Comparison of ENCODE assay signal across 31 cellular contexts in genomic region chr9:110728058-110728457, GRCh38. TPM values are rescaled to one million over a fixed set of nuclear protein-coding genes. Genes with fewer than 3 reads are reported as not detected.
DNase-seq lines count a peak whose midpoint lies in the region; ATAC-seq, FAIRE-seq and TF ChIP-seq lines count a peak whose summit lies in the region.
"Had no signal": no experiment of that assay in that cellular context is flagged by ENCODE, and none has a peak within 500 bp of the region (broad histone marks: within the 10 kb centered on the region; RNA-seq: fewer than 3 reads in every experiment).

No MANE protein-coding gene starts in this region.

- H3K18ac ChIP-seq in mesendoderm (ENCODE audit: low read length) = no peak overlapping the region

- no peak overlapping the region for H3K23ac ChIP-seq in mesendoderm (ENCODE audit: low read length)

- ATAC-seq in GM21717 (IDR thresholded peaks at IDR 0.05; ENCODE audit: unreplicated experiment) (no peak), pancreas (no peak)
- ATAC-seq: activated CD8-positive, alpha-beta T cell treated with anti-CD3 and anti-CD28 coated beads for 36 hours; gastroesophageal sphincter; HCT116; PC-3; SK-N-SH treated with all-trans-retinoic acid at 6 μM for 48 hours; T-helper 17 cell had no signal

- no peak overlapping the region for H3K27ac Mint-ChIP-seq in Caco-2 (ENCODE audit: unreplicated experiment)
- H3K27ac Mint-ChIP-seq: activated CD8-positive, alpha-beta T cell treated with anti-CD3 and anti-CD28 coated beads for 36 hours; activated naive CD8-positive, alpha-beta T cell treated with anti-CD3 and anti-CD28 coated beads for 36 hours; T-helper 17 cell had no signal

- no peak overlapping the region for H3K4ac ChIP-seq in mesendoderm (ENCODE audit: low read depth, low read length)

- H3K4me1 Mint-ChIP-seq in Caco-2 (ENCODE audit: low read depth, unreplicated experiment) = no peaks in the 10 kb centered on the region
- H3K4me1 Mint-ChIP-seq: activated naive CD8-positive, alpha-beta T cell treated with anti-CD3 and anti-CD28 coated beads for 36 hours; central memory CD8-positive, alpha-beta T cell; T-helper 17 cell had no signal

- intact Hi-C loops in dorsolateral prefrontal cortex (cut with DNase I) (no loop called here), Caco-2 (cut with micrococcal nuclease; ENCODE audit: unreplicated experiment) (no loop called here), pancreas (cut with DNase I) (no loop called here)

- no peak overlapping the region for H4K8ac ChIP-seq in mesendoderm (ENCODE audit: low read depth, low read length)

- no peak overlapping the region for H2BK15ac ChIP-seq in mesendoderm (replicated peaks; ENCODE audit: low read depth)

- H3K4me2 ChIP-seq in mesendoderm (ENCODE audit: low read length) = no peak overlapping the region

- no peaks in the 10 kb centered on the region for H3K36me3 Mint-ChIP-seq in Caco-2 (ENCODE audit: insufficient read depth, unreplicated experiment)
- H3K36me3 Mint-ChIP-seq: activated naive CD8-positive, alpha-beta T cell treated with anti-CD3 and anti-CD28 coated beads for 36 hours had no signal

- TF ChIP-seq CTCF in dorsolateral prefrontal cortex (IDR thresholded peaks at IDR 0.05 in 54 of 56, conservative IDR thresholded peaks at IDR 0.05 in 2 of 56; ENCODE audit: low read depth in 1 of 56, partially characterized antibody in 56 of 56) (no peak), Caco-2 (IDR thresholded peaks at IDR 0.05; ENCODE audit: insufficient read depth in 1 of 2, low read depth in 1 of 2, low read length in 1 of 2, severe bottlenecking in 1 of 2, unreplicated experiment in 1 of 2) (no peak), pancreas (IDR thresholded peaks at IDR 0.05) (no peak)

- H2AK5ac ChIP-seq in mesendoderm (ENCODE audit: low read length) = no peak overlapping the region

- no CpG with 5 or more reads among the region's 1 CpG for WGBS in mesendoderm (ENCODE audit: extremely low coverage, insufficient coverage, low lambda C conversion rate)
- 82 to 84% methylated on average over 1 of the region's 1 CpG for WGBS in pancreas, 2 donors

- DNase-seq in NCI-H748 (lab: John Stamatoyannopoulos, UW; ENCODE audit: unreplicated experiment) = peak; percentile 10
- DNase-seq in NCI-H748 treated with DMSO at 0.1 percent for 48 hours (lab: John Stamatoyannopoulos, UW) = no peak
- no peak for DNase-seq in dorsolateral prefrontal cortex
- peak; percentile 63 for DNase-seq in mesendoderm
- no peak for DNase-seq in GM19238 (ENCODE audit: insufficient read length, low spot score)
- no peak for DNase-seq in Caco-2
- no peak for DNase-seq in pancreas
- DNase-seq: 8988T; activated CD4-positive, alpha-beta T cell treated with anti-CD3 and anti-CD28 coated beads for 1 hour; activated CD8-positive, alpha-beta T cell treated with anti-CD3 and anti-CD28 coated beads for 36 hours; activated effector memory CD4-positive, alpha-beta T cell treated with Interleukin-2 at 50 U/mL for 16 hours; activated naive CD8-positive, alpha-beta T cell treated with anti-CD3 and anti-CD28 coated beads for 36 hours; dermis blood vessel endothelial cell; NCI-H1417; NCI-H2081; NCI-H446 treated with DMSO at 0.1 percent for 48 hours; PC-3; stimulated activated naive CD4-positive, alpha-beta T cell; T-helper 17 cell; testis; uterus had no signal

- H3K4me3 Mint-ChIP-seq in Caco-2 (ENCODE audit: unreplicated experiment) = no peak overlapping the region
- H3K4me3 Mint-ChIP-seq: activated CD8-positive, alpha-beta T cell treated with anti-CD3 and anti-CD28 coated beads for 36 hours; activated naive CD8-positive, alpha-beta T cell treated with anti-CD3 and anti-CD28 coated beads for 36 hours; central memory CD8-positive, alpha-beta T cell; T-helper 17 cell had no signal

- H3K27me3 Mint-ChIP-seq in Caco-2 (ENCODE audit: insufficient read depth, unreplicated experiment) = no peaks in the 10 kb centered on the region
- H3K27me3 Mint-ChIP-seq: activated CD8-positive, alpha-beta T cell treated with anti-CD3 and anti-CD28 coated beads for 36 hours; activated naive CD8-positive, alpha-beta T cell treated with anti-CD3 and anti-CD28 coated beads for 36 hours; central memory CD8-positive, alpha-beta T cell; T-helper 17 cell had no signal

- H3K79me1 ChIP-seq in mesendoderm (ENCODE audit: low read length) = no peaks in the 10 kb centered on the region

- H3K27me3 ChIP-seq in dorsolateral prefrontal cortex (no peaks in the 10 kb centered on the region), mesendoderm (ENCODE audit: insufficient read depth, low read length, poor library complexity) (no peaks in the 10 kb centered on the region), Caco-2 (replicated peaks; ENCODE audit: control insufficient read depth, insufficient read depth, low read length) (no peaks in the 10 kb centered on the region), pancreas (no peaks in the 10 kb centered on the region)
- H3K27me3 ChIP-seq: ascending aorta, gastroesophageal sphincter, testis, uterus had no signal

- no peak overlapping the region for H2BK120ac ChIP-seq in mesendoderm (ENCODE audit: low read depth, low read length)

- H3K9me3 Mint-ChIP-seq in Caco-2 (ENCODE audit: unreplicated experiment) = no peaks in the 10 kb centered on the region
- H3K9me3 Mint-ChIP-seq: activated CD8-positive, alpha-beta T cell treated with anti-CD3 and anti-CD28 coated beads for 36 hours; central memory CD8-positive, alpha-beta T cell had no signal

- H3K4me3 ChIP-seq in dorsolateral prefrontal cortex (peak overlapping the region in 2 of 59 donors; percentile 5 to 8), mesendoderm (ENCODE audit: low read length) (no peak overlapping the region), Caco-2 (ENCODE audit: low read depth, low read length) (no peak overlapping the region), pancreas (no peak overlapping the region)
- H3K4me3 ChIP-seq: ascending aorta, gastroesophageal sphincter, lung, prostate gland, testis, uterus had no signal

- H3K4me1 ChIP-seq in mesendoderm (ENCODE audit: control insufficient read depth, low read depth, low read length) (no peaks in the 10 kb centered on the region), Caco-2 (no peaks in the 10 kb centered on the region), pancreas (no peaks in the 10 kb centered on the region)
- H3K4me1 ChIP-seq: ascending aorta, gastroesophageal sphincter, prostate gland, testis, uterus had no signal

- H3K9ac ChIP-seq in mesendoderm (ENCODE audit: low read length) = no peak overlapping the region

- POLR2A ChIA-PET in Caco-2 (lab: Charles Lee) = no interaction called here

- no peak for FAIRE-seq in pancreas (lab: Jason Lieb, UNC)

- H4K5ac ChIP-seq in mesendoderm (ENCODE audit: low read length) = no peak overlapping the region

- no peak overlapping the region for H2BK5ac ChIP-seq in mesendoderm (ENCODE audit: low read length)

- BruUV-seq in Caco-2 (replicated peaks; lab: Mats Ljungman, UMichigan) = no TSS peak

- H3K79me2 ChIP-seq in mesendoderm (ENCODE audit: control insufficient read depth, insufficient read depth, low read length) = no peaks in the 10 kb centered on the region

- peak overlapping the region in 36 of 59 donors; percentile 1 to 81 (median 42) for H3K27ac ChIP-seq in dorsolateral prefrontal cortex
- H3K27ac ChIP-seq in mesendoderm (ENCODE audit: low read depth, low read length) = no peak overlapping the region
- H3K27ac ChIP-seq in pancreas = no peak overlapping the region
- H3K27ac ChIP-seq: ascending aorta, gastroesophageal sphincter, prostate gland, testis, uterus had no signal

- H3K56ac ChIP-seq in mesendoderm (ENCODE audit: low read length) = no peak overlapping the region

- CTCF ChIA-PET in Caco-2 (lab: Charles Lee) = no interaction called here

- H3K9me3 ChIP-seq in Caco-2 = peaks cover 2% of the 10 kb centered on the region; the same call in 1 of the 2 replicates
- H3K9me3 ChIP-seq in pancreas = no peaks in the 10 kb centered on the region
- H3K9me3 ChIP-seq: ascending aorta, gastroesophageal sphincter, prostate gland, testis, uterus had no signal

- no peaks in the 10 kb centered on the region for H3K36me3 ChIP-seq in mesendoderm (ENCODE audit: control insufficient read depth, insufficient read depth, low read length)
- no peaks in the 10 kb centered on the region for H3K36me3 ChIP-seq in Caco-2 (ENCODE audit: control insufficient read depth, insufficient read depth, low read length)
- H3K36me3 ChIP-seq in pancreas = no peaks in the 10 kb centered on the region
- H3K36me3 ChIP-seq: ascending aorta, gastroesophageal sphincter, prostate gland, uterus had no signal

RNA-seq across cellular contexts. Expression of gene MUSK, which starts 59.5 kb away (rescaled TPM):
- total RNA-seq in dorsolateral prefrontal cortex = 1 to 10 TPM in 7 of 120 experiments, under 1 TPM in 52, not detected in 61; 0.13 to 2.2 (median 0.39) TPM
- not detected for polyA plus RNA-seq in mesendoderm (2013, experiment 1 of 2)
- polyA plus RNA-seq in mesendoderm (2013, experiment 2 of 2) = not detected
- not detected in 2 replicates for total RNA-seq in Caco-2 (2022)
- under 1 TPM in 4 of 6 donors, not detected in 2; 0.06 to 0.39 (median 0.16) TPM for total RNA-seq in pancreas
- not detected for polyA plus RNA-seq in pancreas
- total RNA-seq: activated CD8-positive, alpha-beta T cell treated with anti-CD3 and anti-CD28 coated beads for 36 hours; activated naive CD8-positive, alpha-beta T cell treated with anti-CD3 and anti-CD28 coated beads for 36 hours; ascending aorta; dermis blood vessel endothelial cell; HT1080; kidney epithelial cell; PC-3; T-helper 17 cell had no signal

Comparison
In these comparisons a context has a peak if more than half of its experiments do, and no peak if none do; other contexts are left out.
1. DNase-seq: peak in NCI-H748 (single experiment) and mesendoderm (single experiment); none in NCI-H748 treated with DMSO at 0.1 percent for 48 hours (single experiment), dorsolateral prefrontal cortex (0 of 10), GM19238 (single experiment), Caco-2 (0 of 2) and pancreas (0 of 6).
2. H3K27ac ChIP-seq: peak in dorsolateral prefrontal cortex (36 of 59); none in mesendoderm (single experiment) and pancreas (0 of 4).